11 cellular contexts compared by ENCODE assay signal in the genomic region with DNA sequence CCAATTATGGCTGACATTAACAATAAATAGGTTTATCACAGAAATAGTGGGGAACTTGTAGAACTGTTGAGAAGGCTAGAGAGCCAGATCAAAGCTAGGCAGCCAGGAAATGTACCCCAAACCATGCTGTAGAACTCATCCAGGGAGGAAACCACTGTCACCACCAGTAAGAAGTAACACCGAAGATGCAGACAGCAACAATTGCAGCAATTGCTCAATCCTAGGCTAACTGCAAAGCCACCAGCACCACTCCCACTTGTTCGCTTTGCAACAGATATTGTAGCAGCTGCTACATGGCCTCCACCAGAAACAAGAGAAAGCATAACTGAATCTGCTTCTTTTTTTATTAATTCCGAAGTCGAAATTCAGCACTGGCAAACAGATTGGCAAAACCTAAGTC. TPM values are rescaled to one million over a fixed set of nuclear protein-coding genes. Genes with fewer than 3 reads are reported as not detected.
DNase-seq lines count a peak whose midpoint lies in the region; ATAC-seq and TF ChIP-seq lines count a peak whose summit lies in the region.
"Not testable (repeated sequence)": the region's sequence is repeated elsewhere in the genome, so short reads cannot be mapped to it uniquely, and the experiment has no call there.
"Had no signal": no experiment of that assay in that cellular context is flagged by ENCODE, and none has a peak within 500 bp of the region (broad histone marks: within the 10 kb centered on the region; RNA-seq: fewer than 3 reads in every experiment).

No MANE protein-coding gene starts in this region.

- H3K4me1 ChIP-seq in CD8-positive, alpha-beta T cell (ENCODE audit: insufficient read depth, low read length); effector memory CD4-positive, alpha-beta T cell (ENCODE audit: control insufficient read depth, insufficient read depth, low read length, poor library complexity, severe bottlenecking): not testable (repeated sequence)

- not testable (repeated sequence) for H3K9me3 ChIP-seq in CD8-positive, alpha-beta T cell (ENCODE audit: low read length); effector memory CD4-positive, alpha-beta T cell (ENCODE audit: control insufficient read depth, low read length)

- H3K4me1 Mint-ChIP-seq in CD8-positive, alpha-beta T cell (ENCODE audit: low read depth) = peaks cover 18% of the 10 kb centered on the region
- not testable (repeated sequence) for H3K4me1 Mint-ChIP-seq in activated CD4-positive, alpha-beta memory T cell treated with anti-CD3 and anti-CD28 coated beads, Interleukin-2, amount 10 ng/mL, durations not matched to agents 7 days and 5 days; activated T-cell treated with anti-CD3 and anti-CD28 coated beads, Interleukin-2, amount 50 U/mL, for 4 hours (ENCODE audit: low read depth)

- not testable (repeated sequence) for H3K4me3 ChIP-seq in CD8-positive, alpha-beta T cell (ENCODE audit: low read depth, low read length); effector memory CD4-positive, alpha-beta T cell (ENCODE audit: insufficient read depth, low read depth, low read length, poor library complexity, severe bottlenecking)

- not testable (repeated sequence) for H3K36me3 ChIP-seq in CD8-positive, alpha-beta T cell (ENCODE audit: insufficient read depth, low read length); effector memory CD4-positive, alpha-beta T cell (ENCODE audit: control insufficient read depth, insufficient read depth, low read length)

- H3K36me3 Mint-ChIP-seq in CD8-positive, alpha-beta T cell; activated CD4-positive, alpha-beta memory T cell treated with anti-CD3 and anti-CD28 coated beads, Interleukin-2, amount 10 ng/mL, durations not matched to agents 7 days and 5 days (ENCODE audit: low read depth); activated T-cell treated with anti-CD3 and anti-CD28 coated beads, Interleukin-2, amount 50 U/mL, for 4 hours (ENCODE audit: insufficient read depth): not testable (repeated sequence)

- not testable (repeated sequence) for H3K27ac Mint-ChIP-seq in CD8-positive, alpha-beta T cell
- H3K27ac Mint-ChIP-seq in activated CD4-positive, alpha-beta memory T cell treated with anti-CD3 and anti-CD28 coated beads, Interleukin-2, amount 10 ng/mL, durations not matched to agents 7 days and 5 days = peak overlapping the region; percentile 63

- H3K9me3 Mint-ChIP-seq in CD8-positive, alpha-beta T cell; activated CD4-positive, alpha-beta memory T cell treated with anti-CD3 and anti-CD28 coated beads, Interleukin-2, amount 10 ng/mL, durations not matched to agents 7 days and 5 days; activated T-cell treated with anti-CD3 and anti-CD28 coated beads, Interleukin-2, amount 50 U/mL, for 4 hours: not testable (repeated sequence)

- not testable (repeated sequence) for H3K27me3 ChIP-seq in CD8-positive, alpha-beta T cell (ENCODE audit: insufficient read depth, low read length); effector memory CD4-positive, alpha-beta T cell (replicated peaks; ENCODE audit: control insufficient read depth, insufficient read depth, low read length, poor library complexity, severe bottlenecking)

- not testable (repeated sequence) for ATAC-seq in CD8-positive, alpha-beta T cell; activated T-cell treated with anti-CD3 and anti-CD28 coated beads, Interleukin-2, amount 50 U/mL, for 4 hours

- not testable (repeated sequence) for TF ChIP-seq CTCF in CD8-positive, alpha-beta T cell (IDR thresholded peaks at IDR 0.05)

- intact Hi-C loops in CD8-positive, alpha-beta T cell (cut with DNase I, micrococcal nuclease) = not testable (repeated sequence)

- CTCF ChIA-PET in CD8-positive, alpha-beta T cell (lab: Charles Lee); activated CD4-positive, alpha-beta memory T cell treated with anti-CD3 and anti-CD28 coated beads, Interleukin-2, amount 10 ng/mL, durations not matched to agents 7 days and 5 days (lab: Charles Lee): not testable (repeated sequence)

- not testable (repeated sequence) for H3K27me3 Mint-ChIP-seq in CD8-positive, alpha-beta T cell (ENCODE audit: low read depth); activated CD4-positive, alpha-beta memory T cell treated with anti-CD3 and anti-CD28 coated beads, Interleukin-2, amount 10 ng/mL, durations not matched to agents 7 days and 5 days; activated T-cell treated with anti-CD3 and anti-CD28 coated beads, Interleukin-2, amount 50 U/mL, for 4 hours (ENCODE audit: low read depth)

- not testable (repeated sequence) for H3K27ac ChIP-seq in CD8-positive, alpha-beta T cell (ENCODE audit: low read depth, low read length); effector memory CD4-positive, alpha-beta T cell (ENCODE audit: insufficient read depth, low read length, poor library complexity, severe bottlenecking)

- DNase-seq in CD8-positive, alpha-beta T cell = peak; percentile 4 to 67 (median 32)
- DNase-seq in T-helper 22 cell (ENCODE audit: low read depth) = peak; percentile 23
- DNase-seq in activated CD4-positive, alpha-beta memory T cell treated with anti-CD3 and anti-CD28 coated beads, Interleukin-2, amount 10 ng/mL, durations not matched to agents 7 days and 5 days = peak; percentile 57
- DNase-seq in activated T-cell treated with anti-CD3 and anti-CD28 coated beads, Interleukin-2, amount 50 U/mL, for 4 hours = peak; percentile 4
- peak; percentile 13 for DNase-seq in activated gamma-delta T cell treated with anti-CD3 and anti-CD28 coated beads, Interleukin-2, amount 50 U/mL, for 16 hours (ENCODE audit: low read depth)
- DNase-seq in effector memory CD4-positive, alpha-beta T cell = peak in 2 of 3 donors; percentile 9 to 24
- DNase-seq in stimulated activated CD4-positive, alpha-beta T cell treated with anti-CD3 and anti-CD28 coated beads, Interleukin-4, amount 100 ng/mL, for 24 hours = peak; percentile 13
- peak; percentile 2 to 7 for DNase-seq in stimulated activated CD8-positive, alpha-beta memory T cell treated with anti-CD3 and anti-CD28 coated beads, Interleukin-7, amount 100 ng/mL, for 4 hours (ENCODE audit: low read depth in 2 of 2)

- peak overlapping the region; percentile 29 for H3K4me3 Mint-ChIP-seq in CD8-positive, alpha-beta T cell
- H3K4me3 Mint-ChIP-seq in activated CD4-positive, alpha-beta memory T cell treated with anti-CD3 and anti-CD28 coated beads, Interleukin-2, amount 10 ng/mL, durations not matched to agents 7 days and 5 days; activated T-cell treated with anti-CD3 and anti-CD28 coated beads, Interleukin-2, amount 50 U/mL, for 4 hours: not testable (repeated sequence)

- POLR2A ChIA-PET in CD8-positive, alpha-beta T cell (lab: Charles Lee); activated CD4-positive, alpha-beta memory T cell treated with anti-CD3 and anti-CD28 coated beads, Interleukin-2, amount 10 ng/mL, durations not matched to agents 7 days and 5 days (lab: Charles Lee): not testable (repeated sequence)

RNA-seq across cellular contexts. Expression of gene PPIAL4G, which starts 2.0 kb away (rescaled TPM):
- under 1 TPM; 0.11 to 0.25 TPM for total RNA-seq in CD8-positive, alpha-beta T cell
- under 1 TPM; 0.45 to 0.86 TPM for total RNA-seq in activated CD4-positive, alpha-beta memory T cell treated with anti-CD3 and anti-CD28 coated beads, Interleukin-2, amount 10 ng/mL, durations not matched to agents 7 days and 5 days
- not detected for total RNA-seq in activated T-cell treated with anti-CD3 and anti-CD28 coated beads, Interleukin-2, amount 50 U/mL, for 4 hours
- total RNA-seq: A172, GM12878, K562 had no signal

Comparison
In these comparisons a context has a peak if more than half of its experiments do, and no peak if none do; other contexts are left out.
1. DNase-seq: peak in every context shown above with its lines; median percentile 57 in activated CD4-positive, alpha-beta memory T cell treated with anti-CD3 and anti-CD28 coated beads, Interleukin-2, amount 10 ng/mL, durations not matched to agents 7 days and 5 days; 32 in CD8-positive, alpha-beta T cell; 23 in T-helper 22 cell; 16 in effector memory CD4-positive, alpha-beta T cell; 13 in activated gamma-delta T cell treated with anti-CD3 and anti-CD28 coated beads, Interleukin-2, amount 50 U/mL, for 16 hours; 13 in stimulated activated CD4-positive, alpha-beta T cell treated with anti-CD3 and anti-CD28 coated beads, Interleukin-4, amount 100 ng/mL, for 24 hours; 4 in stimulated activated CD8-positive, alpha-beta memory T cell treated with anti-CD3 and anti-CD28 coated beads, Interleukin-7, amount 100 ng/mL, for 4 hours; 4 in activated T-cell treated with anti-CD3 and anti-CD28 coated beads, Interleukin-2, amount 50 U/mL, for 4 hours.